3 cellular contexts compared by ENCODE assay signal in the genomic region with DNA sequence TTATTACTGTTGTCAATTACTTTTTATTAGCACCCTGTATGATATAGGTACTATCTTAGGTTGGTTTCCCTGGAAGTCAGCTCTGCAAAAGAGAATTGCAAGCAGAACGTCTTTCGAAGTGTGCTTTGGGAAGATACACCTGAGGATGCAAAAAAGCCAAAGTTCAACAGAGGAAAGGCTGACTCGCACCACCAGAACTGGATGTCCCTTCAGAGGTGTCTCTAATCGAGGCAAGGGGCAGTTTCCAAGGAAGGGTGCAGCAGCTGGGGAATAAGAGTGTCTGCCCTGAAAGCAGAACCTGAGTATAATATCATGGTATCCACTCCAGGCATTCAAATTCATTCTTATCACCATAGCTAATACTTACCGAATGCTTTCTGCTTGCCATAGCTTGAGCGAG.
"Had no signal": no experiment of that assay in that cellular context is flagged by ENCODE, and none has a peak within 500 bp of the region (broad histone marks: within the 10 kb centered on the region; RNA-seq: fewer than 3 reads in every experiment).

No MANE protein-coding gene starts in this region.

- H3K4me3 ChIP-seq: GM12878 had no signal

- DNase-seq: GDM1, GF-D8 had no signal
